ENCODE assay signal across 1 cellular context in the genomic region with DNA sequence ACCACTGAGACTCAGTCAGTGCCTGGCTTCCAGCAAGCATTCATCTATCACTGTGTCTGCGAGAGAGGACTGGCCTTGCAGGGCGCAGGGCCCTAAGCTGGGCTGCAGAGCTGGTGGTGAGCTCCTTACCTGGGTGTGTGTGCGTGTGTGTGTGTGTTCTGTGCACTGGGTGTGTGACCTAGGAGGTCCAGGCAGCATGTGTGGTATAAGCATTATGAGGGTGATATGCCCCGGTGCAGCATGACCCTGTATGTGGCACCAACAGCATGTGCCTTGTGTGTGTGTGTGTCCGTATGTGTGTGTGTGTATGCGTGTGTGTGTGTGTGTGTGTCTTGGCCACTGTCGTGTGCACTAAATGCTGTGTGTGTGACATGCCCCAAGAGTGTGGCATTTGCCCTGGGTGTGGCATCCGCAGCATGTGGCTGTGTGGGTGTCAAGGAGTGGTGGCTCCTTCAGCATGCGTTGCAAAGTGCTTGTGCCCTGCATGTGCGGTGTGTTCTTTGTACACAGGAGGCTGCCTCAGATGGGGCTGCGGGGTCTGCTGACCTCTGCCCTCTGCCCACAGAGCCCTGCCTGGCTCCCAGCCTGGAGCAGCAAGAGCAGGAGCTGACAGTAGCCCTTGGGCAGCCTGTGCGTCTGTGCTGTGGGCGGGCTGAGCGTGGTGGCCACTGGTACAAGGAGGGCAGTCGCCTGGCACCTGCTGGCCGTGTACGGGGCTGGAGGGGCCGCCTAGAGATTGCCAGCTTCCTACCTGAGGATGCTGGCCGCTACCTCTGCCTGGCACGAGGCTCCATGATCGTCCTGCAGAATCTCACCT.
TF ChIP-seq lines count a peak whose summit lies in the region.

No MANE protein-coding gene starts in this region.

TF ChIP-seq in HEK293, 187 proteins besides CTCF, POLR2A, EP300 and RAD21 (continued from another document):
- TF ChIP-seq, protein P1, sequence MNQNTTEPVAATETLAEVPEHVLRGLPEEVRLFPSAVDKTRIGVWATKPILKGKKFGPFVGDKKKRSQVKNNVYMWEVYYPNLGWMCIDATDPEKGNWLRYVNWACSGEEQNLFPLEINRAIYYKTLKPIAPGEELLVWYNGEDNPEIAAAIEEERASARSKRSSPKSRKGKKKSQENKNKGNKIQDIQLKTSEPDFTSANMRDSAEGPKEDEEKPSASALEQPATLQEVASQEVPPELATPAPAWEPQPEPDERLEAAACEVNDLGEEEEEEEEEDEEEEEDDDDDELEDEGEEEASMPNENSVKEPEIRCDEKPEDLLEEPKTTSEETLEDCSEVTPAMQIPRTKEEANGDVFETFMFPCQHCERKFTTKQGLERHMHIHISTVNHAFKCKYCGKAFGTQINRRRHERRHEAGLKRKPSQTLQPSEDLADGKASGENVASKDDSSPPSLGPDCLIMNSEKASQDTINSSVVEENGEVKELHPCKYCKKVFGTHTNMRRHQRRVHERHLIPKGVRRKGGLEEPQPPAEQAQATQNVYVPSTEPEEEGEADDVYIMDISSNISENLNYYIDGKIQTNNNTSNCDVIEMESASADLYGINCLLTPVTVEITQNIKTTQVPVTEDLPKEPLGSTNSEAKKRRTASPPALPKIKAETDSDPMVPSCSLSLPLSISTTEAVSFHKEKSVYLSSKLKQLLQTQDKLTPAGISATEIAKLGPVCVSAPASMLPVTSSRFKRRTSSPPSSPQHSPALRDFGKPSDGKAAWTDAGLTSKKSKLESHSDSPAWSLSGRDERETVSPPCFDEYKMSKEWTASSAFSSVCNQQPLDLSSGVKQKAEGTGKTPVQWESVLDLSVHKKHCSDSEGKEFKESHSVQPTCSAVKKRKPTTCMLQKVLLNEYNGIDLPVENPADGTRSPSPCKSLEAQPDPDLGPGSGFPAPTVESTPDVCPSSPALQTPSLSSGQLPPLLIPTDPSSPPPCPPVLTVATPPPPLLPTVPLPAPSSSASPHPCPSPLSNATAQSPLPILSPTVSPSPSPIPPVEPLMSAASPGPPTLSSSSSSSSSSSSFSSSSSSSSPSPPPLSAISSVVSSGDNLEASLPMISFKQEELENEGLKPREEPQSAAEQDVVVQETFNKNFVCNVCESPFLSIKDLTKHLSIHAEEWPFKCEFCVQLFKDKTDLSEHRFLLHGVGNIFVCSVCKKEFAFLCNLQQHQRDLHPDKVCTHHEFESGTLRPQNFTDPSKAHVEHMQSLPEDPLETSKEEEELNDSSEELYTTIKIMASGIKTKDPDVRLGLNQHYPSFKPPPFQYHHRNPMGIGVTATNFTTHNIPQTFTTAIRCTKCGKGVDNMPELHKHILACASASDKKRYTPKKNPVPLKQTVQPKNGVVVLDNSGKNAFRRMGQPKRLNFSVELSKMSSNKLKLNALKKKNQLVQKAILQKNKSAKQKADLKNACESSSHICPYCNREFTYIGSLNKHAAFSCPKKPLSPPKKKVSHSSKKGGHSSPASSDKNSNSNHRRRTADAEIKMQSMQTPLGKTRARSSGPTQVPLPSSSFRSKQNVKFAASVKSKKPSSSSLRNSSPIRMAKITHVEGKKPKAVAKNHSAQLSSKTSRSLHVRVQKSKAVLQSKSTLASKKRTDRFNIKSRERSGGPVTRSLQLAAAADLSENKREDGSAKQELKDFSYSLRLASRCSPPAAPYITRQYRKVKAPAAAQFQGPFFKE (tag by site-specific recombination; IDR thresholded peaks at IDR 0.05; ENCODE audit: borderline replicate concordance) = peak; percentile 48; the same call in 1 of the 2 replicates
- TF ChIP-seq ZNF324 (tag by site-specific recombination; IDR thresholded peaks at IDR 0.05) (no peak), GLIS2 (tag by site-specific recombination; IDR thresholded peaks at IDR 0.05) (peak; percentile 41; the same call in 1 of the 2 replicates), ZNF701 (tag by site-specific recombination; IDR thresholded peaks at IDR 0.05) (no peak), ZNF600 (tag by site-specific recombination; IDR thresholded peaks at IDR 0.05) (peak; percentile 58; the same call in 1 of the 2 replicates)
- TF ChIP-seq, protein P2, sequence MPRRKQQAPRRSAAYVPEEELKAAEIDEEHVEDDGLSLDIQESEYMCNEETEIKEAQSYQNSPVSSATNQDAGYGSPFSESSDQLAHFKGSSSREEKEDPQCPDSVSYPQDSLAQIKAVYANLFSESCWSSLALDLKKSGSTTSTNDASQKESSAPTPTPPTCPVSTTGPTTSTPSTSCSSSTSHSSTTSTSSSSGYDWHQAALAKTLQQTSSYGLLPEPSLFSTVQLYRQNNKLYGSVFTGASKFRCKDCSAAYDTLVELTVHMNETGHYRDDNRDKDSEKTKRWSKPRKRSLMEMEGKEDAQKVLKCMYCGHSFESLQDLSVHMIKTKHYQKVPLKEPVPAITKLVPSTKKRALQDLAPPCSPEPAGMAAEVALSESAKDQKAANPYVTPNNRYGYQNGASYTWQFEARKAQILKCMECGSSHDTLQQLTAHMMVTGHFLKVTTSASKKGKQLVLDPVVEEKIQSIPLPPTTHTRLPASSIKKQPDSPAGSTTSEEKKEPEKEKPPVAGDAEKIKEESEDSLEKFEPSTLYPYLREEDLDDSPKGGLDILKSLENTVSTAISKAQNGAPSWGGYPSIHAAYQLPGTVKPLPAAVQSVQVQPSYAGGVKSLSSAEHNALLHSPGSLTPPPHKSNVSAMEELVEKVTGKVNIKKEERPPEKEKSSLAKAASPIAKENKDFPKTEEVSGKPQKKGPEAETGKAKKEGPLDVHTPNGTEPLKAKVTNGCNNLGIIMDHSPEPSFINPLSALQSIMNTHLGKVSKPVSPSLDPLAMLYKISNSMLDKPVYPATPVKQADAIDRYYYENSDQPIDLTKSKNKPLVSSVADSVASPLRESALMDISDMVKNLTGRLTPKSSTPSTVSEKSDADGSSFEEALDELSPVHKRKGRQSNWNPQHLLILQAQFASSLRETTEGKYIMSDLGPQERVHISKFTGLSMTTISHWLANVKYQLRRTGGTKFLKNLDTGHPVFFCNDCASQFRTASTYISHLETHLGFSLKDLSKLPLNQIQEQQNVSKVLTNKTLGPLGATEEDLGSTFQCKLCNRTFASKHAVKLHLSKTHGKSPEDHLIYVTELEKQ (tag by site-specific recombination; IDR thresholded peaks at IDR 0.05; ENCODE audit: borderline replicate concordance) = no peak
